In genomic region chr3:184362668-184363540, GRCh38 we compare ENCODE assay signal across 8 cellular contexts. TPM values are rescaled to one million over a fixed set of nuclear protein-coding genes. Genes with fewer than 3 reads are reported as not detected.
DNase-seq lines count a peak whose midpoint lies in the region; TF ChIP-seq lines count a peak whose summit lies in the region.

No MANE protein-coding gene starts in this region.

- in situ Hi-C loops in SK-MEL-5 (cut with HindIII; ENCODE audit: low pct_unique_long_range_greater_than_20kb, low sequenced_read_pairs), result loop anchor here (25.0 kb wide), 1 partner anchor 174 kb away; no protein-coding TSS in a partner anchor

- H3K27me3 ChIP-seq in GM06990 (replicated peaks; ENCODE audit: control insufficient read depth, insufficient read depth, low read length) (no peaks in the 10 kb centered on the region; the same call in 1 of the 2 replicates), testis (no peaks in the 10 kb centered on the region)

- DNase-seq in GM06990 (ENCODE audit: extremely low read depth, insufficient read length), result peak; percentile 97
- DNase-seq in HFF-Myc (ENCODE audit: extremely low read depth, low read depth), result peak; percentile 97
- DNase-seq in MV-4-11 (lab: John Stamatoyannopoulos, UW), result peak; percentile 97
- DNase-seq in SK-MEL-5 (ENCODE audit: low read depth, low spot score), result peak; percentile 98
- peak; percentile 90 for DNase-seq in activated naive CD4-positive, alpha-beta T cell treated with anti-CD3 and anti-CD28 coated beads, Interleukin-2, amount 50 U/mL, for 16 hours
- DNase-seq in globus pallidus (ENCODE audit: low spot score), result peak; percentile 94
- DNase-seq in occipital lobe (lab: John Stamatoyannopoulos, UW), result peak; percentile 91
- peak; percentile 96 for DNase-seq in testis

- intact Hi-C loops in testis (cut with DNase I; ENCODE audit: low total_unique reads), result loop anchor here (10.0 kb wide), 1 partner anchor 48 kb away; the partner anchor contains the start of gene EIF4G1

- H3K4me3 ChIP-seq in GM06990 (replicated peaks; ENCODE audit: low read depth, low read length) (peak overlapping the region; percentile 95), HFF-Myc (replicated peaks; ENCODE audit: low read depth, low read length) (peak overlapping the region; percentile 71), testis (peak overlapping the region; percentile 85 to 86)

- peaks cover 4% of the 10 kb centered on the region for H3K36me3 ChIP-seq in GM06990 (ENCODE audit: control insufficient read depth, insufficient read depth, low read length)
- no peaks in the 10 kb centered on the region for H3K36me3 ChIP-seq in testis (ENCODE audit: low read depth, missing control alignments)

- H3K9me3 ChIP-seq in testis, result no peaks in the 10 kb centered on the region

- H3K4me1 ChIP-seq in testis, result peaks cover 39% of the 10 kb centered on the region

- peak; percentile 67 for TF ChIP-seq POLR2A in testis (IDR thresholded peaks at IDR 0.05)

- H3K27ac ChIP-seq in testis, result peak overlapping the region; percentile 96 to 98

- TF ChIP-seq CTCF in GM06990 (IDR thresholded peaks at IDR 0.05; ENCODE audit: insufficient read depth, low read length, poor library complexity, severe bottlenecking) (peak; percentile 74), HFF-Myc (IDR thresholded peaks at IDR 0.05; ENCODE audit: low read depth, low read length, missing control alignments) (peak; percentile 50), testis (IDR thresholded peaks at IDR 0.05) (peak; percentile 37 to 55 (median 48))

- WGBS in testis, 2 donors, result 0 to 1% methylated on average over 31 to 59 of the region's 67 CpGs

RNA-seq across cellular contexts. Expression of gene POLR2H, which starts 1.4 kb away (rescaled TPM):
- total RNA-seq in SK-MEL-5 (2014; rRNA removed; shearing (Covaris generic)), result 131 and 144 TPM in 2 replicates
- 99.9 and 135 TPM in 2 replicates for polyA plus RNA-seq in SK-MEL-5 (2015; cell fraction: cytosol; rRNA removed)
- 210 and 223 TPM in 2 replicates for polyA plus RNA-seq in SK-MEL-5 (2015; cell fraction: nucleus; rRNA removed)
- total RNA-seq in occipital lobe (27.6 TPM), testis (10 to 100 TPM; 65.0 to 76.4 TPM)
- polyA plus RNA-seq in testis (ENCODE audit: insufficient read depth, low read depth, low replicate concordance), result 72.2 TPM

RNA-seq across cellular contexts. Expression of gene CLCN2, which starts 1.5 kb away (rescaled TPM):
- 5.7 and 5.9 TPM in 2 replicates for total RNA-seq in SK-MEL-5 (2014; rRNA removed; shearing (Covaris generic))
- polyA plus RNA-seq in SK-MEL-5 (2015; cell fraction: cytosol; rRNA removed), result 9.3 and 12.9 TPM in 2 replicates
- 47.1 and 73.2 TPM in 2 replicates for polyA plus RNA-seq in SK-MEL-5 (2015; cell fraction: nucleus; rRNA removed)
- total RNA-seq in occipital lobe, result 8.4 TPM
- 100 to 1,000 TPM in 1 of 2 donors, 10 to 100 TPM in 1; 98.2 to 118 TPM for total RNA-seq in testis
- polyA plus RNA-seq in testis (ENCODE audit: insufficient read depth, low read depth, low replicate concordance), result 46.7 TPM

RNA-seq across cellular contexts. Expression of gene THPO, which starts 15.1 kb away (rescaled TPM):
- total RNA-seq in SK-MEL-5 (2014; rRNA removed; shearing (Covaris generic)), result 1.1 TPM in 1 of 2 replicates, not detected in the other
- polyA plus RNA-seq in SK-MEL-5 (2015; cell fraction: cytosol; rRNA removed), result 0.37 and 1.4 TPM in 2 replicates
- 0.41 and 5.7 TPM in 2 replicates for polyA plus RNA-seq in SK-MEL-5 (2015; cell fraction: nucleus; rRNA removed)
- total RNA-seq in occipital lobe, result not detected
- total RNA-seq in testis, result under 1 TPM; 0.71 to 0.93 TPM
- 7.6 TPM for polyA plus RNA-seq in testis (ENCODE audit: insufficient read depth, low read depth, low replicate concordance)

RNA-seq across cellular contexts. Expression of gene CHRD, which starts 16.9 kb away (rescaled TPM):
- 2.8 and 2.9 TPM in 2 replicates for total RNA-seq in SK-MEL-5 (2014; rRNA removed; shearing (Covaris generic))
- 6.8 and 14.3 TPM in 2 replicates for polyA plus RNA-seq in SK-MEL-5 (2015; cell fraction: cytosol; rRNA removed)
- polyA plus RNA-seq in SK-MEL-5 (2015; cell fraction: nucleus; rRNA removed), result 29.3 and 39.9 TPM in 2 replicates
- total RNA-seq in occipital lobe, result 11.4 TPM
- 1 to 10 TPM; 3.5 to 4.3 TPM for total RNA-seq in testis
- 4.3 TPM for polyA plus RNA-seq in testis (ENCODE audit: insufficient read depth, low read depth, low replicate concordance)

RNA-seq across cellular contexts. Expression of gene FAM131A, which starts 25.5 kb away (rescaled TPM):
- 17.7 and 19.5 TPM in 2 replicates for total RNA-seq in SK-MEL-5 (2014; rRNA removed; shearing (Covaris generic))
- 20.9 and 21.4 TPM in 2 replicates for polyA plus RNA-seq in SK-MEL-5 (2015; cell fraction: cytosol; rRNA removed)
- 26.0 and 34.1 TPM in 2 replicates for polyA plus RNA-seq in SK-MEL-5 (2015; cell fraction: nucleus; rRNA removed)
- total RNA-seq in occipital lobe (61.6 TPM), testis (10 to 100 TPM; 75.9 to 77.2 TPM)
- polyA plus RNA-seq in testis (ENCODE audit: insufficient read depth, low read depth, low replicate concordance), result 28.1 TPM

Comparison
In these comparisons a context has a peak if more than half of its experiments do, and no peak if none do; other contexts are left out.
1. Peak in every context shown above with its lines: DNase-seq, H3K4me3 ChIP-seq and H3K27ac ChIP-seq.
2. RNA of gene CLCN2, which starts 1.5 kb away (total RNA-seq): 98.2 to 118 TPM in testis; 8.4 TPM in occipital lobe (single experiment) and 5.7 to 5.9 TPM in SK-MEL-5; every median in the first group is over 10 times any median in the second.